ENCODE assay signal across 12 cellular contexts in the genomic region with DNA sequence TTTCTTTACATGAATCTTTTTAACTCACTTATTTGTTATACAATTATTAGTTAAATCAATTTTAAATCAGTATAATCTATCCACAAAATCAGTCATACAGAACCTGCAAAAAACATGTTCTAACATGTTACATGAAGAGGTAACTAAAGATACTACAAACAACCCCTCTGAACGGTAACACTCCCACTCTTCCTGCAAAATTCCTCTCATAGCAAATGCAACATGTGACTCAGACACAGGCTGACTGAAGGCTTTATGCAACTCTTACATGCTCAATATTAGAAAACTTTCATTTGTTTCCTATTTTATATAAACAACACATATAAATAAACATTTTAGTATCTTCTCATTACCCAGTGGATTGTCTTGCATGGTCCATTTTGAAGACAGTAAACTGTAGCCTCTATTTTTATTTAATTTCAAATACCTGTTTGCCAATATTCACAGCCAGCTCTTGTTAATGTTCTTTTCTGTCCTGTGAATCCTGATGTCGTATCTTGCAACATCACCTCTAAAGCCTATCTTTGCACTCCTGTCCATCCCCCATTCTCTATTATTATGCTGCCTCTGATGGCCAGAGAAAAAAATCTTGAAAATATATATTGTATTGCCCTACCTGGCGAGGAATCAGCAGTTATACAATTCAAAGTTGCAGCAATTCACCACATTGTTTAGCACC.
DNase-seq lines count a peak whose midpoint lies in the region; ATAC-seq and TF ChIP-seq lines count a peak whose summit lies in the region.
"Had no signal": no experiment of that assay in that cellular context is flagged by ENCODE, and none has a peak within 500 bp of the region (broad histone marks: within the 10 kb centered on the region; RNA-seq: fewer than 3 reads in every experiment).

No MANE protein-coding gene starts in this region.

- ATAC-seq in heart left ventricle (peak in 1 of 4 donors; percentile 32), memory B cell (ENCODE audit: low read depth) (no peak), left colon (no peak), HG03095 (IDR thresholded peaks at IDR 0.05; ENCODE audit: unreplicated experiment) (no peak)
- ATAC-seq: natural killer cell treated with Interleukin-12 subunit alpha and Interleukin-12 subunit beta and Interleukin-15 and Interleukin-18, amount 100 ng/mL, for 72 hours had no signal

- no peak overlapping the region for H3K27ac Mint-ChIP-seq in memory B cell
- H3K27ac Mint-ChIP-seq: natural killer cell treated with Interleukin-12 subunit alpha and Interleukin-12 subunit beta and Interleukin-15 and Interleukin-18, amount 100 ng/mL, for 72 hours had no signal

- H3K9me3 ChIP-seq in heart left ventricle, result no peaks in the 10 kb centered on the region
- no peaks in the 10 kb centered on the region for H3K9me3 ChIP-seq in right atrium auricular region
- H3K9me3 ChIP-seq: spleen had no signal

- TF ChIP-seq CTCF in heart left ventricle (IDR thresholded peaks at IDR 0.05), result no peak
- no peak for TF ChIP-seq CTCF in right atrium auricular region (IDR thresholded peaks at IDR 0.05)
- TF ChIP-seq CTCF in epithelial cell of proximal tubule (conservative IDR thresholded peaks at IDR 0.05; ENCODE audit: low read depth, low read length), result no peak

- H3K27ac ChIP-seq in heart left ventricle (no peak overlapping the region), right atrium auricular region (no peak overlapping the region), urinary bladder (ENCODE audit: low read depth) (no peak overlapping the region)
- H3K27ac ChIP-seq: spleen, VCaP had no signal

- no peaks in the 10 kb centered on the region for H3K27me3 ChIP-seq in heart left ventricle
- H3K27me3 ChIP-seq in right atrium auricular region, result no peaks in the 10 kb centered on the region
- H3K27me3 ChIP-seq: spleen had no signal

- TF ChIP-seq POLR2A in heart left ventricle (IDR thresholded peaks at IDR 0.05), result no peak

- H3K4me1 ChIP-seq in heart left ventricle (peaks cover 0 to 29% (median 14%) of the 10 kb centered on the region in 12 donors), right atrium auricular region (peaks cover 0 to 18% of the 10 kb centered on the region in 2 donors), urinary bladder (ENCODE audit: insufficient read depth) (no peaks in the 10 kb centered on the region)

- intact Hi-C loops in heart left ventricle (cut with DNase I) (loop anchor here in 9 of 10 donors (2.0 to 10.0 kb wide), 9 partner anchors 61 to 801 kb away; a partner anchor contains a TSS), left colon (cut with DNase I, micrococcal nuclease) (no loop called here)

- no peaks in the 10 kb centered on the region for H3K36me3 Mint-ChIP-seq in memory B cell
- H3K36me3 Mint-ChIP-seq: natural killer cell treated with Interleukin-12 subunit alpha and Interleukin-12 subunit beta and Interleukin-15 and Interleukin-18, amount 100 ng/mL, for 72 hours had no signal

- peak overlapping the region; percentile 25 for H3K4me3 Mint-ChIP-seq in memory B cell
- H3K4me3 Mint-ChIP-seq: natural killer cell treated with Interleukin-12 subunit alpha and Interleukin-12 subunit beta and Interleukin-15 and Interleukin-18, amount 100 ng/mL, for 72 hours had no signal

- no peak for DNase-seq in heart left ventricle
- no peak for DNase-seq in right atrium auricular region (ENCODE audit: low spot score)
- DNase-seq in epithelial cell of proximal tubule (ENCODE audit: low read depth), result peak; percentile 22
- no peak for DNase-seq in memory B cell (ENCODE audit: low spot score in 2 of 2)
- no peak for DNase-seq in left colon
- no peak for DNase-seq in activated gamma-delta T cell (lab: John Stamatoyannopoulos, UW)
- DNase-seq: activated naive CD4-positive, alpha-beta T cell treated with anti-CD3 and anti-CD28 coated beads, Interleukin-2, amount 50 U/mL, for 16 hours; spleen had no signal

- no peaks in the 10 kb centered on the region for H3K9me3 Mint-ChIP-seq in memory B cell
- H3K9me3 Mint-ChIP-seq: natural killer cell treated with Interleukin-12 subunit alpha and Interleukin-12 subunit beta and Interleukin-15 and Interleukin-18, amount 100 ng/mL, for 72 hours had no signal

- 39 to 43% (median 41%) methylated on average over 3 of the region's 3 CpGs for WGBS in heart left ventricle, 4 donors
- WGBS in urinary bladder, result 63% methylated on average over 3 of the region's 3 CpGs

- H3K27me3 Mint-ChIP-seq in memory B cell, result peaks cover 5% of the 10 kb centered on the region

- peaks cover 5% of the 10 kb centered on the region for H3K4me1 Mint-ChIP-seq in memory B cell

- no peaks in the 10 kb centered on the region for H3K36me3 ChIP-seq in heart left ventricle
- no peaks in the 10 kb centered on the region for H3K36me3 ChIP-seq in right atrium auricular region
- no peaks in the 10 kb centered on the region for H3K36me3 ChIP-seq in urinary bladder (ENCODE audit: insufficient read depth)
- H3K36me3 ChIP-seq: spleen had no signal

- H3K4me3 ChIP-seq in heart left ventricle (peak overlapping the region in 8 of 12 donors; percentile 1 to 47 (median 26)), right atrium auricular region (no peak overlapping the region), epithelial cell of proximal tubule (ENCODE audit: low read depth, low read length) (peak overlapping the region; percentile 16), urinary bladder (ENCODE audit: low read depth, low read length) (peak overlapping the region; percentile 9)

Comparison
In these comparisons a context has a peak if more than half of its experiments do, and no peak if none do; other contexts are left out.
1. H3K4me3 ChIP-seq: peak in heart left ventricle (8 of 12), epithelial cell of proximal tubule (single experiment) and urinary bladder (single experiment); none in right atrium auricular region (0 of 2).
2. intact Hi-C loops: an anchor here in heart left ventricle (2.0 to 10.0 kb wide); none called in left colon.